Comparison of ENCODE assay signal across 23 cellular contexts in genomic region chr9:133168432-133168831, GRCh38. TPM values are rescaled to one million over a fixed set of nuclear protein-coding genes. Genes with fewer than 3 reads are reported as not detected.
A peak's percentile ranks its signal among the peaks of the same experiment; 100 is the strongest.
DNase-seq lines count a peak whose midpoint lies in the region; ATAC-seq, FAIRE-seq and TF ChIP-seq lines count a peak whose summit lies in the region.
"Had no signal": no experiment of that assay in that cellular context is flagged by ENCODE, and none has a peak within 500 bp of the region (broad histone marks: within the 10 kb centered on the region; RNA-seq: fewer than 3 reads in every experiment).

No MANE protein-coding gene starts in this region.

- TF ChIP-seq EP300 in A549 (IDR thresholded peaks at IDR 0.05), result no peak

- H3K27ac ChIP-seq in A549 (peak overlapping the region; percentile 46 to 56; a peak in 4 of 6 replicates), brain microvascular endothelial cell (no peak overlapping the region)
- H3K27ac ChIP-seq: neutrophil, uterus had no signal

- in situ Hi-C loops in brain microvascular endothelial cell (cut with HindIII; ENCODE audit: low pct_ligation_motif_present, low sequenced_read_pairs), result no loop called here

- H3K36me3 ChIP-seq in brain microvascular endothelial cell (replicated peaks), result no peaks in the 10 kb centered on the region
- H3K36me3 ChIP-seq: neutrophil, uterus had no signal

- CTCF ChIA-PET in A549 (lab: Yijun Ruan, JAX), result interaction anchor here (1.2 to 3.7 kb wide), 10 partner anchors 9 to 318 kb away, joined by 3 to 24 read pairs (median 6); no protein-coding TSS in a partner anchor

- H3K4me2 ChIP-seq in A549, result peak overlapping the region; percentile 55

- H3K27me3 ChIP-seq in brain microvascular endothelial cell (replicated peaks), result peaks cover 2% of the 10 kb centered on the region
- H3K27me3 ChIP-seq: uterus had no signal

- TF ChIP-seq POLR2A in A549 (IDR thresholded peaks at IDR 0.05; ENCODE audit: low read length), result no peak

- peaks cover 46% of the 10 kb centered on the region for H3K4me1 ChIP-seq in A549
- H3K4me1 ChIP-seq: uterus had no signal

- H3K4me3 ChIP-seq in A549, result no peak overlapping the region
- H3K4me3 ChIP-seq in brain microvascular endothelial cell (ENCODE audit: low read depth, low read length), result no peak overlapping the region
- H3K4me3 ChIP-seq: mucosa of descending colon, uterus had no signal

- TF ChIP-seq RAD21 in A549 (conservative IDR thresholded peaks at IDR 0.05 in 1 of 2, IDR thresholded peaks at IDR 0.05 in 1 of 2), result no peak

- no peak for FAIRE-seq in A549 (lab: Jason Lieb, UNC)
- FAIRE-seq: TTC549 had no signal

- ATAC-seq in A549, result peak; percentile 51 to 76
- ATAC-seq in GM21390 (IDR thresholded peaks at IDR 0.05; ENCODE audit: unreplicated experiment), result no peak
- ATAC-seq: left colon, mucosa of descending colon had no signal

- 37% methylated on average over 5 of the region's 6 CpGs for WGBS in A549 (ENCODE audit: missing lambda C conversion rate)

- no peaks in the 10 kb centered on the region for H3K9me3 ChIP-seq in A549
- H3K9me3 ChIP-seq: mucosa of descending colon, neutrophil, uterus had no signal

- DNase-seq in A549 (ENCODE audit: low read depth in 1 of 2, low spot score in 1 of 2), result peak in 1 of 2 experiments; percentile 80
- DNase-seq in NCI-H460 (ENCODE audit: extremely low read depth, low read depth), result peak; percentile 38
- peak; percentile 3 for DNase-seq in kidney tubule cell (ENCODE audit: low spot score)
- DNase-seq in brain microvascular endothelial cell, result no peak
- no peak for DNase-seq in DMS153 (lab: John Stamatoyannopoulos, UW)
- DNase-seq: 8988T; activated CD4-positive, alpha-beta T cell treated with anti-CD3 and anti-CD28 coated beads for 4 hours; activated CD8-positive, alpha-beta memory T cell treated with anti-CD3 and anti-CD28 coated beads, Interleukin-2, amount 50 U/mL, for 48 hours; activated effector memory CD4-positive, alpha-beta T cell treated with Interleukin-2 at 50 U/mL for 16 hours; HCEC 1CT; left colon; mucosa of descending colon; NCI-H146; SHP77; stimulated activated CD8-positive, alpha-beta memory T cell treated with anti-CD3 and anti-CD28 coated beads, Interleukin-4, amount 100 ng/mL, for 48 hours; uterus had no signal

- POLR2A ChIA-PET in A549 (lab: Yijun Ruan, JAX), result no interaction called here

- TF ChIP-seq CTCF in A549 (IDR thresholded peaks at IDR 0.05) (no peak), brain microvascular endothelial cell (IDR thresholded peaks at IDR 0.05; ENCODE audit: low read depth, low read length, missing control alignments) (no peak)

TF ChIP-seq in A549, 52 proteins besides CTCF, POLR2A, EP300 and RAD21:
- TF ChIP-seq FOSL2 (IDR thresholded peaks at IDR 0.05), result no peak
- peak; percentile 65 for TF ChIP-seq FOSL2 (CRISPR knock-in tag; IDR thresholded peaks at IDR 0.05)
- no peak for TF ChIP-seq E2F6 (IDR thresholded peaks at IDR 0.05; ENCODE audit: borderline replicate concordance, low read depth)
- no peak for TF ChIP-seq USF2 (IDR thresholded peaks at IDR 0.05)

RNA-seq across cellular contexts. Expression of gene GBGT1, which starts 4.7 kb away (rescaled TPM):
- polyA plus RNA-seq in A549 (2011; rRNA removed), result 1.7 and 2.7 TPM in 2 replicates
- polyA plus RNA-seq in A549 (2012; cell fraction: cytosol; rRNA removed), result 1.9 and 3.0 TPM in 2 replicates
- 5.4 and 6.3 TPM in 2 replicates for polyA plus RNA-seq in A549 (2012; cell fraction: nucleus; rRNA removed)
- 1.5 to 2.6 TPM (median 2.4 TPM) in 3 replicates for polyA plus RNA-seq in A549 (2017; fragmentation: RNase III; extraction: RNeasy Plus Mini Kit Qiagen cat#74134 plus additional on column Dnase treatment)
- polyA minus RNA-seq in A549 (2011; rRNA and poly(A)+ RNA removed), result 4.3 and 4.9 TPM in 2 replicates
- 0.27 and 1.0 TPM in 2 replicates for total RNA-seq in NCI-H460 (2014; rRNA removed; shearing (Covaris generic))
- 0.19 and 2.4 TPM in 2 replicates for polyA plus RNA-seq in NCI-H460 (2014; cell fraction: nucleus; rRNA removed)
- total RNA-seq: MCF 10A had no signal

RNA-seq across cellular contexts. Expression of gene OBP2B, which starts 40.6 kb away (rescaled TPM):
- polyA plus RNA-seq in A549 (2011; rRNA removed) (not detected in 2 replicates), A549 (2017; fragmentation: RNase III; extraction: RNeasy Plus Mini Kit Qiagen cat#74134 plus additional on column Dnase treatment) (not detected in 3 replicates)
- polyA plus RNA-seq in A549 (2012; cell fraction: cytosol; rRNA removed), result not detected in 2 replicates
- not detected in 2 replicates for polyA plus RNA-seq in A549 (2012; cell fraction: nucleus; rRNA removed)
- polyA minus RNA-seq in A549 (2011; rRNA and poly(A)+ RNA removed), result not detected in 2 replicates
- total RNA-seq in NCI-H460 (2014; rRNA removed; shearing (Covaris generic)), result not detected in 2 replicates
- polyA plus RNA-seq in NCI-H460 (2014; cell fraction: nucleus; rRNA removed), result not detected in 2 replicates
- total RNA-seq: left colon, MCF 10A, mucosa of descending colon, subcutaneous adipose tissue, uterus had no signal
- polyA plus RNA-seq: BJ, esophagus had no signal

RNA-seq across cellular contexts. Expression of gene RALGDS, which starts 47.4 kb away (rescaled TPM):
- polyA plus RNA-seq in A549 (2011; rRNA removed) (12.1 and 14.8 TPM in 2 replicates), A549 (2017; fragmentation: RNase III; extraction: RNeasy Plus Mini Kit Qiagen cat#74134 plus additional on column Dnase treatment) (8.6 to 10.2 TPM (median 8.9 TPM) in 3 replicates)
- 20.1 and 25.2 TPM in 2 replicates for polyA plus RNA-seq in A549 (2012; cell fraction: cytosol; rRNA removed)
- polyA plus RNA-seq in A549 (2012; cell fraction: nucleus; rRNA removed), result 64.4 and 72.8 TPM in 2 replicates
- 6.9 and 8.3 TPM in 2 replicates for polyA minus RNA-seq in A549 (2011; rRNA and poly(A)+ RNA removed)
- 19.2 and 21.2 TPM in 2 replicates for total RNA-seq in NCI-H460 (2014; rRNA removed; shearing (Covaris generic))
- polyA plus RNA-seq in NCI-H460 (2014; cell fraction: nucleus; rRNA removed), result 69.9 and 96.8 TPM in 2 replicates

Comparison
In these comparisons a context has a peak if more than half of its experiments do, and no peak if none do; other contexts are left out.
1. DNase-seq: peak in NCI-H460 (single experiment) and kidney tubule cell (single experiment); none in brain microvascular endothelial cell (single experiment) and DMS153 (single experiment).